Comparison of ENCODE assay signal across 17 cellular contexts in genomic region chr9:70352356-70352755, GRCh38.
DNase-seq lines count a peak whose midpoint lies in the region; ATAC-seq and TF ChIP-seq lines count a peak whose summit lies in the region.
"Had no signal": no experiment of that assay in that cellular context is flagged by ENCODE, and none has a peak within 500 bp of the region (broad histone marks: within the 10 kb centered on the region; RNA-seq: fewer than 3 reads in every experiment).

No MANE protein-coding gene starts in this region.

- no peak for ATAC-seq in natural killer cell treated with Interleukin-12 subunit alpha and Interleukin-12 subunit beta and Interleukin-15 and Interleukin-18, amount 100 ng/mL, for 72 hours
- ATAC-seq: GM23338, HepG2, left lung had no signal

- no peaks in the 10 kb centered on the region for H3K4me1 ChIP-seq in colonic mucosa
- H3K4me1 ChIP-seq: ascending aorta, left lung had no signal

- H3K36me3 ChIP-seq in colonic mucosa: no peaks in the 10 kb centered on the region

- H3K4me1 Mint-ChIP-seq in HFFc6 (ENCODE audit: low read depth): peaks cover 24% of the 10 kb centered on the region
- no peaks in the 10 kb centered on the region for H3K4me1 Mint-ChIP-seq in natural killer cell treated with Interleukin-12 subunit alpha and Interleukin-12 subunit beta and Interleukin-15 and Interleukin-18, amount 100 ng/mL, for 72 hours (ENCODE audit: low read depth in 2 of 2)
- H3K4me1 Mint-ChIP-seq: B cell, GM23338 had no signal

- peak; percentile 21 for DNase-seq in AG09309 (ENCODE audit: low read depth)
- peak; percentile 23 for DNase-seq in HFFc6
- peak; percentile 61 to 66 for DNase-seq in cardiac fibroblast (ENCODE audit: low read depth in 2 of 2)
- DNase-seq in myocyte (ENCODE audit: low read depth): peak; percentile 16
- no peak for DNase-seq in colonic mucosa
- DNase-seq in natural killer cell treated with Interleukin-12 subunit alpha and Interleukin-12 subunit beta and Interleukin-15 and Interleukin-18, amount 100 ng/mL, for 72 hours (ENCODE audit: low spot score): no peak
- DNase-seq in DMS79 (lab: John Stamatoyannopoulos, UW): no peak
- DNase-seq in activated effector memory CD4-positive, alpha-beta T cell treated with anti-CD3 and anti-CD28 coated beads, Interleukin-2, amount 50 U/mL, for 16 hours: no peak
- DNase-seq: activated CD4-positive, alpha-beta T cell treated with anti-CD3 and anti-CD28 coated beads for 4 hours; activated gamma-delta T cell treated with Interleukin-2 at 50 U/mL for 16 hours; esophagus squamous epithelium; left lung; occipital lobe had no signal

- H3K36me3 Mint-ChIP-seq in HFFc6 (ENCODE audit: low read depth): peaks cover 5% of the 10 kb centered on the region
- H3K36me3 Mint-ChIP-seq in natural killer cell treated with Interleukin-12 subunit alpha and Interleukin-12 subunit beta and Interleukin-15 and Interleukin-18, amount 100 ng/mL, for 72 hours: no peaks in the 10 kb centered on the region

- no peaks in the 10 kb centered on the region for H3K27me3 ChIP-seq in colonic mucosa
- H3K27me3 ChIP-seq: ascending aorta, esophagus squamous epithelium, left lung had no signal

- H3K27ac Mint-ChIP-seq in HFFc6: no peak overlapping the region
- no peak overlapping the region for H3K27ac Mint-ChIP-seq in natural killer cell treated with Interleukin-12 subunit alpha and Interleukin-12 subunit beta and Interleukin-15 and Interleukin-18, amount 100 ng/mL, for 72 hours
- H3K27ac Mint-ChIP-seq: B cell, GM23338 had no signal

- no peaks in the 10 kb centered on the region for H3K27me3 Mint-ChIP-seq in HFFc6 (ENCODE audit: insufficient read depth)
- no peaks in the 10 kb centered on the region for H3K27me3 Mint-ChIP-seq in natural killer cell treated with Interleukin-12 subunit alpha and Interleukin-12 subunit beta and Interleukin-15 and Interleukin-18, amount 100 ng/mL, for 72 hours
- H3K27me3 Mint-ChIP-seq: B cell had no signal

- no peaks in the 10 kb centered on the region for H3K9me3 Mint-ChIP-seq in HFFc6
- H3K9me3 Mint-ChIP-seq in natural killer cell treated with Interleukin-12 subunit alpha and Interleukin-12 subunit beta and Interleukin-15 and Interleukin-18, amount 100 ng/mL, for 72 hours: no peaks in the 10 kb centered on the region
- H3K9me3 Mint-ChIP-seq: GM23338 had no signal

- H3K9me3 ChIP-seq in colonic mucosa: no peaks in the 10 kb centered on the region
- H3K9me3 ChIP-seq: ascending aorta, esophagus squamous epithelium, left lung had no signal

- no peak overlapping the region for H3K9ac ChIP-seq in colonic mucosa (ENCODE audit: low read depth in 2 of 2, low read length in 2 of 2)

- TF ChIP-seq CTCF in AG09309 (IDR thresholded peaks at IDR 0.05; ENCODE audit: control insufficient read depth, insufficient read depth, low read depth, low read length, missing control alignments) (no peak), HFFc6 (IDR thresholded peaks at IDR 0.05) (no peak), cardiac fibroblast (IDR thresholded peaks at IDR 0.05; ENCODE audit: low read depth, low read length) (no peak), colonic mucosa (IDR thresholded peaks at IDR 0.05) (no peak)

- no peak overlapping the region for H3K4me3 Mint-ChIP-seq in HFFc6
- H3K4me3 Mint-ChIP-seq in natural killer cell treated with Interleukin-12 subunit alpha and Interleukin-12 subunit beta and Interleukin-15 and Interleukin-18, amount 100 ng/mL, for 72 hours: no peak overlapping the region
- H3K4me3 Mint-ChIP-seq: B cell, GM23338 had no signal

- H3K27ac ChIP-seq in colonic mucosa: no peak overlapping the region
- H3K27ac ChIP-seq: left lung had no signal

- no peak overlapping the region for H3K4me3 ChIP-seq in AG09309 (ENCODE audit: control insufficient read depth, low read depth, low read length)
- no peak overlapping the region for H3K4me3 ChIP-seq in cardiac fibroblast (replicated peaks in 1 of 2; ENCODE audit: low read depth in 2 of 2, low read length in 2 of 2)
- H3K4me3 ChIP-seq in colonic mucosa: no peak overlapping the region
- H3K4me3 ChIP-seq: ascending aorta, esophagus squamous epithelium, GM23338, left lung had no signal

- intact Hi-C loops in colonic mucosa (cut with DNase I): loop anchor here (5.0 kb wide), 2 partner anchors 130 to 250 kb away; no protein-coding TSS in a partner anchor

Comparison
In these comparisons a context has a peak if more than half of its experiments do, and no peak if none do; other contexts are left out.
1. DNase-seq: peak in AG09309 (single experiment), HFFc6 (single experiment), cardiac fibroblast (2 of 2) and myocyte (single experiment); none in colonic mucosa (single experiment), natural killer cell treated with Interleukin-12 subunit alpha and Interleukin-12 subunit beta and Interleukin-15 and Interleukin-18, amount 100 ng/mL, for 72 hours (single experiment), DMS79 (single experiment) and activated effector memory CD4-positive, alpha-beta T cell treated with anti-CD3 and anti-CD28 coated beads, Interleukin-2, amount 50 U/mL, for 16 hours (single experiment).